ENCODE assay signal across 1 cellular context in genomic region chr2:98795903-98796676, GRCh38.
TF ChIP-seq lines count a peak whose summit lies in the region.

No MANE protein-coding gene starts in this region.

TF ChIP-seq in HepG2, 621 proteins besides CTCF, POLR2A, EP300 and RAD21 (continued from another document and continues in another):
- TF ChIP-seq ZGPAT (CRISPR knock-in tag; IDR thresholded peaks at IDR 0.05), result peak; percentile 99
- TF ChIP-seq SMAD1 (CRISPR knock-in tag; IDR thresholded peaks at IDR 0.05; ENCODE audit: borderline replicate concordance, low read depth), result peak; percentile 29; the same call in 1 of the 2 replicates
- peak; percentile 85 for TF ChIP-seq KDM1A (CRISPR knock-in tag; IDR thresholded peaks at IDR 0.05)
- TF ChIP-seq HDAC1 (CRISPR knock-in tag; IDR thresholded peaks at IDR 0.05), result peak; percentile 97
- TF ChIP-seq SMAD9 (CRISPR knock-in tag; IDR thresholded peaks at IDR 0.05), result no peak
- peak; percentile 52 for TF ChIP-seq NKX3-1 (CRISPR knock-in tag; IDR thresholded peaks at IDR 0.05)
- TF ChIP-seq ARID2 (CRISPR knock-in tag; IDR thresholded peaks at IDR 0.05; ENCODE audit: borderline replicate concordance), result peak; percentile 92; the same call in 1 of the 2 replicates
- TF ChIP-seq NCOA1 (CRISPR knock-in tag; IDR thresholded peaks at IDR 0.05), result peak; percentile 96
- peak; percentile 95 for TF ChIP-seq TBX2 (CRISPR knock-in tag; IDR thresholded peaks at IDR 0.05; ENCODE audit: borderline replicate concordance)
- peak; percentile 89; the same call in 1 of the 2 replicates for TF ChIP-seq TIGD3 (CRISPR knock-in tag; IDR thresholded peaks at IDR 0.05; ENCODE audit: borderline replicate concordance)
- TF ChIP-seq POLR2AphosphoS5 (IDR thresholded peaks at IDR 0.05; ENCODE audit: low read depth, low read length), result peak; percentile 69
- TF ChIP-seq ZBTB44 (CRISPR knock-in tag; IDR thresholded peaks at IDR 0.05), result peak; percentile 39; the same call in 1 of the 2 replicates
- no peak for TF ChIP-seq NFATC3 (CRISPR knock-in tag; IDR thresholded peaks at IDR 0.05)
- TF ChIP-seq ZKSCAN8 (CRISPR knock-in tag; IDR thresholded peaks at IDR 0.05; ENCODE audit: borderline replicate concordance), result peak; percentile 91
- TF ChIP-seq RFXAP (CRISPR knock-in tag; IDR thresholded peaks at IDR 0.05; ENCODE audit: borderline replicate concordance), result peak; percentile 47; the same call in 1 of the 2 replicates
- TF ChIP-seq RELA (CRISPR knock-in tag; IDR thresholded peaks at IDR 0.05), result peak; percentile 22; the same call in 1 of the 2 replicates
- peak; percentile 75 for TF ChIP-seq IKZF4 (CRISPR knock-in tag; IDR thresholded peaks at IDR 0.05; ENCODE audit: borderline replicate concordance, low read depth, not compliant biosample characterization)
- 0 out of 2 replicates have a peak, but pooled peaks have one; percentile 21 for TF ChIP-seq ZNF264 (CRISPR knock-in tag; IDR thresholded peaks at IDR 0.05)
- peak; percentile 100 for TF ChIP-seq SALL1 (CRISPR knock-in tag; IDR thresholded peaks at IDR 0.05)
- TF ChIP-seq ZNF33A (CRISPR knock-in tag; IDR thresholded peaks at IDR 0.05; ENCODE audit: borderline replicate concordance), result no peak
- peak; percentile 80 for TF ChIP-seq ZNF441 (CRISPR knock-in tag; IDR thresholded peaks at IDR 0.05; ENCODE audit: borderline replicate concordance)
- no peak; the same call in 1 of the 2 replicates for TF ChIP-seq SATB2 (CRISPR knock-in tag; IDR thresholded peaks at IDR 0.05)
- TF ChIP-seq CEBPZ (IDR thresholded peaks at IDR 0.05; ENCODE audit: low read length), result no peak
- no peak for TF ChIP-seq ZNF329 (CRISPR knock-in tag; IDR thresholded peaks at IDR 0.05; ENCODE audit: low read depth)
- TF ChIP-seq MIER3 (CRISPR knock-in tag; IDR thresholded peaks at IDR 0.05; ENCODE audit: borderline replicate concordance), result peak; percentile 82
- peak; percentile 73; the same call in 1 of the 2 replicates for TF ChIP-seq ZNF615 (CRISPR knock-in tag; IDR thresholded peaks at IDR 0.05; ENCODE audit: borderline replicate concordance)
- peak; percentile 80; the same call in 1 of the 2 replicates for TF ChIP-seq ZBTB26 (CRISPR knock-in tag; IDR thresholded peaks at IDR 0.05; ENCODE audit: borderline replicate concordance)
- TF ChIP-seq EED (CRISPR knock-in tag; IDR thresholded peaks at IDR 0.05), result peak; percentile 53; the same call in 1 of the 2 replicates
- no peak for TF ChIP-seq ZNF30 (CRISPR knock-in tag; IDR thresholded peaks at IDR 0.05)
- peak; percentile 82; the same call in 1 of the 2 replicates for TF ChIP-seq ZBTB20 (CRISPR knock-in tag; IDR thresholded peaks at IDR 0.05; ENCODE audit: borderline replicate concordance, low read depth)
- peak; percentile 90 for TF ChIP-seq ZNF746 (CRISPR knock-in tag; IDR thresholded peaks at IDR 0.05)
- TF ChIP-seq ZNF609 (CRISPR knock-in tag; IDR thresholded peaks at IDR 0.05; ENCODE audit: borderline replicate concordance), result peak; percentile 86; the same call in 1 of the 2 replicates
- TF ChIP-seq ZNF569 (CRISPR knock-in tag; IDR thresholded peaks at IDR 0.05; ENCODE audit: borderline replicate concordance), result no peak
- TF ChIP-seq ZSCAN25 (CRISPR knock-in tag; IDR thresholded peaks at IDR 0.05), result peak; percentile 69; the same call in 1 of the 2 replicates
- TF ChIP-seq PRDM10 (CRISPR knock-in tag; IDR thresholded peaks at IDR 0.05; ENCODE audit: low read depth), result peak; percentile 53; the same call in 1 of the 2 replicates
- peak; percentile 90 for TF ChIP-seq POGZ (CRISPR knock-in tag; IDR thresholded peaks at IDR 0.05)
- TF ChIP-seq ZMAT3 (CRISPR knock-in tag; conservative IDR thresholded peaks at IDR 0.05), result 0 out of 2 replicates have a peak, but pooled peaks have one; percentile 48
- TF ChIP-seq NCOR1 (IDR thresholded peaks at IDR 0.05; ENCODE audit: borderline replicate concordance, low read length), result peak; percentile 97
- TF ChIP-seq ZNF790 (CRISPR knock-in tag; IDR thresholded peaks at IDR 0.05; ENCODE audit: borderline replicate concordance), result no peak
- peak; percentile 25; the same call in 1 of the 2 replicates for TF ChIP-seq ZNF333 (CRISPR knock-in tag; IDR thresholded peaks at IDR 0.05; ENCODE audit: borderline replicate concordance)
- peak; percentile 95 for TF ChIP-seq ZSCAN31 (CRISPR knock-in tag; IDR thresholded peaks at IDR 0.05; ENCODE audit: low read depth)
- TF ChIP-seq SP4 (CRISPR knock-in tag; IDR thresholded peaks at IDR 0.05), result 0 out of 2 replicates have a peak, but pooled peaks have one; percentile 58
- peak; percentile 96 for TF ChIP-seq HNF4G (IDR thresholded peaks at IDR 0.05; ENCODE audit: borderline replicate concordance, low read depth, low read length)
- peak; percentile 98 for TF ChIP-seq HNF4G (CRISPR knock-in tag; IDR thresholded peaks at IDR 0.05; ENCODE audit: borderline replicate concordance, low read depth)
- TF ChIP-seq ZNF607 (CRISPR knock-in tag; IDR thresholded peaks at IDR 0.05; ENCODE audit: borderline replicate concordance), result peak; percentile 81
- TF ChIP-seq THAP8 (CRISPR knock-in tag; IDR thresholded peaks at IDR 0.05; ENCODE audit: borderline replicate concordance), result no peak
